ENCODE assay signal across 20 cellular contexts in genomic region chr13:62931901-62932883, GRCh38.
DNase-seq lines count a peak whose midpoint lies in the region; TF ChIP-seq lines count a peak whose summit lies in the region.
"Had no signal": no experiment of that assay in that cellular context is flagged by ENCODE, and none has a peak within 500 bp of the region (broad histone marks: within the 10 kb centered on the region; RNA-seq: fewer than 3 reads in every experiment).

No MANE protein-coding gene starts in this region.

- H3K9me3 ChIP-seq in MM.1S (replicated peaks; ENCODE audit: insufficient read depth, low read length) = no peaks in the 10 kb centered on the region
- H3K9me3 ChIP-seq in adrenal gland (replicated peaks in 1 of 3) = no peaks in the 10 kb centered on the region
- H3K9me3 ChIP-seq: BLaER1 had no signal

- H3K9me2 ChIP-seq in MM.1S (replicated peaks; ENCODE audit: insufficient read depth, low read length) = no peaks in the 10 kb centered on the region

- H3K27ac ChIP-seq in MM.1S (ENCODE audit: low read length) (no peak overlapping the region), adrenal gland (no peak overlapping the region)
- H3K27ac ChIP-seq: BLaER1, heart left ventricle had no signal

- no peaks in the 10 kb centered on the region for H4K20me1 ChIP-seq in MM.1S (ENCODE audit: insufficient read depth, low read length)
- H4K20me1 ChIP-seq: BLaER1 had no signal

- H3K27ac Mint-ChIP-seq in osteocyte (ENCODE audit: unreplicated experiment) = peak overlapping the region; percentile 68
- H3K27ac Mint-ChIP-seq: activated T-helper 2 cell treated with anti-CD3 and anti-CD28 coated beads, Interferon-gamma antibody, Interleukin-2, Interleukin-4, amounts not matched to agents 10 μg/mL and 5 μg/mL and 100 μg/mL, durations not matched to agents 14 hours and 24 hours and 36 hours had no signal

- peak overlapping the region; percentile 60 for H3K4me3 Mint-ChIP-seq in osteocyte (ENCODE audit: unreplicated experiment)
- H3K4me3 Mint-ChIP-seq: neural crest cell had no signal

- H3K4me3 ChIP-seq in BJ (ENCODE audit: low read depth, low read length) (no peak overlapping the region), MM.1S (ENCODE audit: low read length) (no peak overlapping the region), choroid plexus epithelial cell (ENCODE audit: low read depth, low read length) (no peak overlapping the region), adrenal gland (no peak overlapping the region)
- H3K4me3 ChIP-seq: BLaER1, heart left ventricle had no signal

- H2AFZ ChIP-seq in MM.1S (ENCODE audit: low read length) = no peak overlapping the region

- no peaks in the 10 kb centered on the region for H3K4me1 ChIP-seq in MM.1S (ENCODE audit: low read length)
- H3K4me1 ChIP-seq in adrenal gland (replicated peaks in 1 of 2) = no peaks in the 10 kb centered on the region
- H3K4me1 ChIP-seq: BLaER1, heart left ventricle had no signal

- DNase-seq in BJ (ENCODE audit: low read depth) (peak; percentile 39), MM.1S (no peak), choroid plexus epithelial cell (ENCODE audit: low read depth) (peak; percentile 64), osteocyte (ENCODE audit: extremely low spot score, unreplicated experiment) (no peak), NOMO-1 treated with dmso at 0.1 percent for 144 hours (lab: John Stamatoyannopoulos, UW; ENCODE audit: unreplicated experiment) (no peak), adrenal gland (no peak), NCI-H1092 treated with DMSO at 0.1 percent for 48 hours (lab: John Stamatoyannopoulos, UW) (no peak), putamen (ENCODE audit: low spot score) (no peak)
- DNase-seq: cortex of kidney; heart left ventricle; islet precursor cell; NCI-H1417; NK-92 treated with Interleukin-12 subunit alpha and Interleukin-12 subunit beta, amount 100 ng/mL, for 24 hours; right cardiac atrium; Right ventricle myocardium superior; stimulated activated CD4-positive, alpha-beta T cell treated with anti-CD3 and anti-CD28 coated beads, Interleukin-1b, Interleukin-23, amount 100 ng/mL, for 48 hours; T-helper 2 cell had no signal

- intact Hi-C loops in adrenal gland (cut with DNase I) = no loop called here

- peak overlapping the region; percentile 18; the same call in 1 of the 2 replicates for H3K4me2 ChIP-seq in MM.1S (ENCODE audit: low read depth, low read length)
- H3K4me2 ChIP-seq: BLaER1 had no signal

- H3K9me3 Mint-ChIP-seq in osteocyte (ENCODE audit: unreplicated experiment) = no peaks in the 10 kb centered on the region
- H3K9me3 Mint-ChIP-seq: neural crest cell had no signal

- no peaks in the 10 kb centered on the region for H3K27me3 Mint-ChIP-seq in osteocyte (ENCODE audit: unreplicated experiment)

- no peaks in the 10 kb centered on the region for H3K36me3 Mint-ChIP-seq in osteocyte (ENCODE audit: unreplicated experiment)

- no peaks in the 10 kb centered on the region for H3F3A ChIP-seq in MM.1S (ENCODE audit: insufficient read depth, low read length)

- no peak for TF ChIP-seq POLR2A in adrenal gland (IDR thresholded peaks at IDR 0.05)

- no peaks in the 10 kb centered on the region for H3K79me2 ChIP-seq in MM.1S (ENCODE audit: low read length)

- CTCF ChIA-PET in BJ (lab: Yijun Ruan, JAX) = interaction anchor here (0.6 kb wide), 1 partner anchor 143 kb away, joined by 3 read pairs; no protein-coding TSS in a partner anchor

- no peak for TF ChIP-seq CTCF in BJ (IDR thresholded peaks at IDR 0.05; ENCODE audit: insufficient read depth, low read depth, low read length)
- TF ChIP-seq CTCF in MM.1S (IDR thresholded peaks at IDR 0.05; ENCODE audit: low read length) = no peak
- TF ChIP-seq CTCF in choroid plexus epithelial cell (conservative IDR thresholded peaks at IDR 0.05; ENCODE audit: low read depth, low read length) = no peak
- TF ChIP-seq CTCF in osteocyte (IDR thresholded peaks at IDR 0.05) = no peak
- no peak for TF ChIP-seq CTCF in adrenal gland (IDR thresholded peaks at IDR 0.05)

- no peaks in the 10 kb centered on the region for H3K27me3 ChIP-seq in BJ (ENCODE audit: control insufficient read depth, insufficient read depth, low read length)
- no peaks in the 10 kb centered on the region for H3K27me3 ChIP-seq in MM.1S (replicated peaks; ENCODE audit: insufficient read depth, low read length)
- no peaks in the 10 kb centered on the region for H3K27me3 ChIP-seq in adrenal gland
- H3K27me3 ChIP-seq: BLaER1, heart left ventricle had no signal

- no peaks in the 10 kb centered on the region for H3K36me3 ChIP-seq in BJ (ENCODE audit: control insufficient read depth, insufficient read depth, low read length)
- no peaks in the 10 kb centered on the region for H3K36me3 ChIP-seq in MM.1S (replicated peaks; ENCODE audit: insufficient read depth, low read length)
- H3K36me3 ChIP-seq in adrenal gland (replicated peaks in 1 of 2) = no peaks in the 10 kb centered on the region
- H3K36me3 ChIP-seq: BLaER1, heart left ventricle had no signal

- WGBS in adrenal gland, 4 donors = 25 to 37% (median 32%) methylated on average over 3 of the region's 3 CpGs

- H3K9ac ChIP-seq in MM.1S (ENCODE audit: low read length) = no peak overlapping the region
- H3K9ac ChIP-seq: BLaER1 had no signal

- POLR2A ChIA-PET in BJ (lab: Charles Lee) = no interaction called here

- peaks cover 11% of the 10 kb centered on the region for H3K4me1 Mint-ChIP-seq in osteocyte (ENCODE audit: unreplicated experiment)
- H3K4me1 Mint-ChIP-seq: neural crest cell had no signal

Comparison
In these comparisons a context has a peak if more than half of its experiments do, and no peak if none do; other contexts are left out.
1. DNase-seq: peak in BJ (single experiment) and choroid plexus epithelial cell (single experiment); none in MM.1S (single experiment), osteocyte (single experiment), NOMO-1 treated with dmso at 0.1 percent for 144 hours (single experiment), adrenal gland (0 of 7), NCI-H1092 treated with DMSO at 0.1 percent for 48 hours (single experiment) and putamen (single experiment).